In genomic region chrX:107683931-107684330, GRCh38 we compare ENCODE assay signal across 14 cellular contexts. TPM values are rescaled to one million over a fixed set of nuclear protein-coding genes. Genes with fewer than 3 reads are reported as not detected.
DNase-seq lines count a peak whose midpoint lies in the region; ATAC-seq and TF ChIP-seq lines count a peak whose summit lies in the region.
"Had no signal": no experiment of that assay in that cellular context is flagged by ENCODE, and none has a peak within 500 bp of the region (broad histone marks: within the 10 kb centered on the region; RNA-seq: fewer than 3 reads in every experiment).

No MANE protein-coding gene starts in this region.

- H3K27ac Mint-ChIP-seq in MCF 10A (ENCODE audit: low read depth, unreplicated experiment) (peak overlapping the region; percentile 24), glutamatergic neuron (ENCODE audit: unreplicated experiment) (no peak overlapping the region)
- H3K27ac Mint-ChIP-seq in activated T-helper 1 cell treated with anti-CD3 and anti-CD28 coated beads, Interleukin-12 subunit alpha, Interleukin-12 subunit beta, Interleukin-2, Interleukin-4 antibody, amounts not matched to agents 30 ng/mL and 10 ng/mL and 1 ng/mL, durations not matched to agents 14 hours and 24 hours and 36 hours: peak overlapping the region; percentile 29
- H3K27ac Mint-ChIP-seq: activated naive CD4-positive, alpha-beta T cell treated with anti-CD3 and anti-CD28 coated beads, Interleukin-2, amount 50 U/mL, for 72 hours; type B pancreatic cell had no signal

- no peaks in the 10 kb centered on the region for H3K79me2 ChIP-seq in mammary epithelial cell (ENCODE audit: insufficient read depth, low read length)

- H3K27ac ChIP-seq in mammary epithelial cell (ENCODE audit: insufficient read depth, low read depth, low read length) (no peak overlapping the region), upper lobe of right lung (peak overlapping the region; percentile 76)
- H3K27ac ChIP-seq: psoas muscle, SK-N-MC had no signal

- in situ Hi-C loops in mammary epithelial cell (cut with MboI; ENCODE audit: low sequenced_read_pairs in 2 of 2): no loop called here

- BruUV-seq in MCF 10A (replicated peaks; lab: Mats Ljungman, UMichigan) (no TSS peak), mammary epithelial cell (replicated peaks; lab: Mats Ljungman, UMichigan) (no TSS peak)

- H3K4me2 ChIP-seq in mammary epithelial cell (ENCODE audit: insufficient read depth, low read depth, low read length): no peak overlapping the region

- POLR2A ChIA-PET in MCF 10A (lab: Yijun Ruan, JAX): interaction anchor here (1.2 to 6.3 kb wide), 4 partner anchors 9 to 35 kb away, joined by 4 to 114 read pairs (median 51); no protein-coding TSS in a partner anchor

- ATAC-seq in upper lobe of right lung: no peak
- ATAC-seq in GM19455 (IDR thresholded peaks at IDR 0.05; ENCODE audit: unreplicated experiment): no peak
- ATAC-seq: activated naive CD4-positive, alpha-beta T cell treated with anti-CD3 and anti-CD28 coated beads, Interleukin-2, amount 50 U/mL, for 72 hours had no signal

- intact Hi-C loops in MCF 10A (cut with micrococcal nuclease): no loop called here
- intact Hi-C loops in mammary epithelial cell (cut with micrococcal nuclease): no loop called here
- intact Hi-C loops in activated T-helper 1 cell treated with anti-CD3 and anti-CD28 coated beads, Interleukin-12 subunit alpha, Interleukin-12 subunit beta, Interleukin-2, Interleukin-4 antibody, amounts not matched to agents 30 ng/mL and 10 ng/mL and 1 ng/mL, durations not matched to agents 14 hours and 24 hours and 36 hours (cut with micrococcal nuclease): no loop called here
- intact Hi-C loops in upper lobe of right lung (cut with DNase I): no loop called here

- no peak overlapping the region for H3K9ac ChIP-seq in mammary epithelial cell (ENCODE audit: insufficient read depth, low read length)

- H3K4me3 Mint-ChIP-seq in MCF 10A (ENCODE audit: unreplicated experiment) (no peak overlapping the region), glutamatergic neuron (ENCODE audit: unreplicated experiment) (no peak overlapping the region)
- H3K4me3 Mint-ChIP-seq in activated T-helper 1 cell treated with anti-CD3 and anti-CD28 coated beads, Interleukin-12 subunit alpha, Interleukin-12 subunit beta, Interleukin-2, Interleukin-4 antibody, amounts not matched to agents 30 ng/mL and 10 ng/mL and 1 ng/mL, durations not matched to agents 14 hours and 24 hours and 36 hours: peak overlapping the region; percentile 12
- H3K4me3 Mint-ChIP-seq: type B pancreatic cell had no signal

- CTCF ChIA-PET in MCF 10A (lab: Yijun Ruan, JAX) (interaction anchor here (0.5 to 1.6 kb wide), 4 partner anchors 11 to 210 kb away, joined by 3 to 12 read pairs (median 4); partner anchors contain the start of gene TSC22D3), mammary epithelial cell (lab: Charles Lee; ENCODE audit: low non-redundant PET) (no interaction called here)

- H3K36me3 Mint-ChIP-seq in MCF 10A (ENCODE audit: insufficient read depth, unreplicated experiment) (no peaks in the 10 kb centered on the region), glutamatergic neuron (ENCODE audit: unreplicated experiment) (no peaks in the 10 kb centered on the region)
- H3K36me3 Mint-ChIP-seq in activated T-helper 1 cell treated with anti-CD3 and anti-CD28 coated beads, Interleukin-12 subunit alpha, Interleukin-12 subunit beta, Interleukin-2, Interleukin-4 antibody, amounts not matched to agents 30 ng/mL and 10 ng/mL and 1 ng/mL, durations not matched to agents 14 hours and 24 hours and 36 hours (ENCODE audit: low read depth): no peaks in the 10 kb centered on the region
- H3K36me3 Mint-ChIP-seq: activated naive CD4-positive, alpha-beta T cell treated with anti-CD3 and anti-CD28 coated beads, Interleukin-2, amount 50 U/mL, for 72 hours; type B pancreatic cell had no signal

- no peak for DNase-seq in MCF 10A (ENCODE audit: unreplicated experiment)
- no peak for DNase-seq in mammary epithelial cell
- DNase-seq in activated T-helper 1 cell treated with anti-CD3 and anti-CD28 coated beads, Interleukin-12 subunit alpha, Interleukin-12 subunit beta, Interleukin-2, Interleukin-4 antibody, amounts not matched to agents 30 ng/mL and 10 ng/mL and 1 ng/mL, durations not matched to agents 14 hours and 24 hours and 36 hours (ENCODE audit: low spot score): no peak
- DNase-seq in mesenteric fat pad (ENCODE audit: low spot score): peak; percentile 28
- no peak for DNase-seq in upper lobe of right lung
- DNase-seq in glutamatergic neuron: no peak
- no peak for DNase-seq in CD1c-positive myeloid dendritic cell (ENCODE audit: extremely low spot score)
- DNase-seq: NCI-H1092, NCI-H2171 had no signal

- no peak overlapping the region for H3K4me3 ChIP-seq in mammary epithelial cell (replicated peaks in 1 of 3; ENCODE audit: insufficient read depth in 1 of 3, low read depth in 2 of 3, low read length in 3 of 3)
- H3K4me3 ChIP-seq in upper lobe of right lung: no peak overlapping the region
- H3K4me3 ChIP-seq: psoas muscle, SK-N-MC had no signal

- dilution Hi-C loops in mammary epithelial cell (cut with HindIII; ENCODE audit: low sequenced_read_pairs): no loop called here

- H3K27me3 Mint-ChIP-seq in MCF 10A (ENCODE audit: insufficient read depth, unreplicated experiment) (peaks cover 68% of the 10 kb centered on the region), glutamatergic neuron (ENCODE audit: unreplicated experiment) (peaks cover 9% of the 10 kb centered on the region)
- H3K27me3 Mint-ChIP-seq in activated T-helper 1 cell treated with anti-CD3 and anti-CD28 coated beads, Interleukin-12 subunit alpha, Interleukin-12 subunit beta, Interleukin-2, Interleukin-4 antibody, amounts not matched to agents 30 ng/mL and 10 ng/mL and 1 ng/mL, durations not matched to agents 14 hours and 24 hours and 36 hours (ENCODE audit: insufficient read depth): peaks cover under 1% of the 10 kb centered on the region

- H4K20me1 ChIP-seq in mammary epithelial cell (ENCODE audit: insufficient read depth, low read length): no peaks in the 10 kb centered on the region

- H3K27me3 ChIP-seq in mammary epithelial cell (ENCODE audit: insufficient read depth, low read length): no peaks in the 10 kb centered on the region
- H3K27me3 ChIP-seq in upper lobe of right lung: no peaks in the 10 kb centered on the region

- H3K36me3 ChIP-seq in mammary epithelial cell (ENCODE audit: insufficient read depth, low read length): no peaks in the 10 kb centered on the region
- H3K36me3 ChIP-seq in upper lobe of right lung: no peaks in the 10 kb centered on the region

- H3K4me1 ChIP-seq in mammary epithelial cell (ENCODE audit: insufficient read depth, low read length): peaks cover 31% of the 10 kb centered on the region
- peaks cover 50% of the 10 kb centered on the region for H3K4me1 ChIP-seq in upper lobe of right lung

- H3K4me1 Mint-ChIP-seq in MCF 10A (ENCODE audit: insufficient read depth, unreplicated experiment) (peaks cover 33% of the 10 kb centered on the region), glutamatergic neuron (ENCODE audit: low read depth, unreplicated experiment) (peaks cover 6% of the 10 kb centered on the region)
- H3K4me1 Mint-ChIP-seq in activated T-helper 1 cell treated with anti-CD3 and anti-CD28 coated beads, Interleukin-12 subunit alpha, Interleukin-12 subunit beta, Interleukin-2, Interleukin-4 antibody, amounts not matched to agents 30 ng/mL and 10 ng/mL and 1 ng/mL, durations not matched to agents 14 hours and 24 hours and 36 hours (ENCODE audit: low read depth): peaks cover 45% of the 10 kb centered on the region

- H3K9me3 ChIP-seq in mammary epithelial cell (replicated peaks; ENCODE audit: insufficient read depth, low read length) (no peaks in the 10 kb centered on the region), upper lobe of right lung (no peaks in the 10 kb centered on the region)
- H3K9me3 ChIP-seq: psoas muscle had no signal

- H3K9me3 Mint-ChIP-seq in MCF 10A (ENCODE audit: unreplicated experiment) (no peaks in the 10 kb centered on the region), glutamatergic neuron (ENCODE audit: unreplicated experiment) (peaks cover 1% of the 10 kb centered on the region)
- no peaks in the 10 kb centered on the region for H3K9me3 Mint-ChIP-seq in activated T-helper 1 cell treated with anti-CD3 and anti-CD28 coated beads, Interleukin-12 subunit alpha, Interleukin-12 subunit beta, Interleukin-2, Interleukin-4 antibody, amounts not matched to agents 30 ng/mL and 10 ng/mL and 1 ng/mL, durations not matched to agents 14 hours and 24 hours and 36 hours
- H3K9me3 Mint-ChIP-seq: activated naive CD4-positive, alpha-beta T cell treated with anti-CD3 and anti-CD28 coated beads, Interleukin-2, amount 50 U/mL, for 72 hours; type B pancreatic cell had no signal

- no peak overlapping the region for H2AFZ ChIP-seq in mammary epithelial cell (ENCODE audit: low read depth, low read length)

- WGBS in mammary epithelial cell (ENCODE audit: low coverage, missing lambda C conversion rate): 93% methylated on average over 3 of the region's 3 CpGs

- TF ChIP-seq CTCF in MCF 10A (IDR thresholded peaks at IDR 0.05; ENCODE audit: unreplicated experiment): no peak
- TF ChIP-seq CTCF in mammary epithelial cell (conservative IDR thresholded peaks at IDR 0.05 in 1 of 2, IDR thresholded peaks at IDR 0.05 in 1 of 2; ENCODE audit: extremely low read depth in 1 of 2, insufficient read depth in 1 of 2, low read depth in 1 of 2, low read length in 2 of 2): no peak
- TF ChIP-seq CTCF in upper lobe of right lung (IDR thresholded peaks at IDR 0.05): no peak
- no peak for TF ChIP-seq CTCF in glutamatergic neuron (IDR thresholded peaks at IDR 0.05; ENCODE audit: partially characterized antibody, unreplicated experiment)

RNA-seq across cellular contexts. Expression of gene PRPS1, which starts 55.6 kb away (rescaled TPM):
- total RNA-seq in MCF 10A (2022) (27.9 and 29.7 TPM in 2 replicates), mammary epithelial cell (10 to 100 TPM; 23.2 to 34.1 TPM), mesenteric fat pad (27.6 TPM), upper lobe of right lung (25.6 TPM), glutamatergic neuron (ENCODE audit: unreplicated experiment) (31.8 TPM)
- 34.6 TPM for polyA plus RNA-seq in mammary epithelial cell
- polyA minus RNA-seq in mammary epithelial cell: 42.5 TPM
- total RNA-seq in activated T-helper 1 cell treated with anti-CD3 and anti-CD28 coated beads, Interleukin-12 subunit alpha, Interleukin-12 subunit beta, Interleukin-2, Interleukin-4 antibody, amounts not matched to agents 30 ng/mL and 10 ng/mL and 1 ng/mL, durations not matched to agents 14 hours and 24 hours and 36 hours: 97.9 and 101 TPM in 2 replicates
